ENCODE assay signal across 9 cellular contexts in genomic region chrX:129600981-129601424, GRCh38. TPM values are rescaled to one million over a fixed set of nuclear protein-coding genes. Genes with fewer than 3 reads are reported as not detected.
DNase-seq lines count a peak whose midpoint lies in the region; ATAC-seq and TF ChIP-seq lines count a peak whose summit lies in the region.
"Had no signal": no experiment of that assay in that cellular context is flagged by ENCODE, and none has a peak within 500 bp of the region (broad histone marks: within the 10 kb centered on the region; RNA-seq: fewer than 3 reads in every experiment).

No MANE protein-coding gene starts in this region.

- CTCF ChIA-PET in activated naive CD4-positive, alpha-beta T cell treated with anti-CD3 and anti-CD28 coated beads for 36 hours (lab: Charles Lee) = interaction anchor here (0.6 to 1.2 kb wide), 11 partner anchors 8 to 940 kb away, joined by 3 to 5 read pairs (median 3); partner anchors contain the start of gene APLN

- H3K27me3 ChIP-seq in thoracic aorta (replicated peaks; ENCODE audit: insufficient read depth) = no peaks in the 10 kb centered on the region

- H3K27me3 Mint-ChIP-seq in activated naive CD4-positive, alpha-beta T cell treated with anti-CD3 and anti-CD28 coated beads for 36 hours (ENCODE audit: low read depth) = no peaks in the 10 kb centered on the region
- H3K27me3 Mint-ChIP-seq: activated naive CD8-positive, alpha-beta T cell had no signal

- ATAC-seq in thoracic aorta (ENCODE audit: insufficient number of reproducible peaks, low FRiP score, low read depth) (peak; percentile 30), HG02678 (IDR thresholded peaks at IDR 0.05; ENCODE audit: unreplicated experiment) (no peak), HG02759 (IDR thresholded peaks at IDR 0.05; ENCODE audit: unreplicated experiment) (no peak)

- H3K4me1 Mint-ChIP-seq in activated naive CD4-positive, alpha-beta T cell treated with anti-CD3 and anti-CD28 coated beads for 36 hours (ENCODE audit: low read depth) = peaks cover 18% of the 10 kb centered on the region

- no peak overlapping the region for H3K4me3 ChIP-seq in thoracic aorta

- H3K4me3 Mint-ChIP-seq in activated naive CD4-positive, alpha-beta T cell treated with anti-CD3 and anti-CD28 coated beads for 36 hours = no peak overlapping the region
- H3K4me3 Mint-ChIP-seq: activated naive CD8-positive, alpha-beta T cell had no signal

- intact Hi-C loops in activated naive CD4-positive, alpha-beta T cell treated with anti-CD3 and anti-CD28 coated beads for 36 hours (cut with micrococcal nuclease) = loop anchor here (5.0 kb wide), 1 partner anchor 241 kb away; the partner anchor contains the start of gene ZDHHC9

- no peaks in the 10 kb centered on the region for H3K9me3 ChIP-seq in thoracic aorta

- no peaks in the 10 kb centered on the region for H3K9me3 Mint-ChIP-seq in activated naive CD4-positive, alpha-beta T cell treated with anti-CD3 and anti-CD28 coated beads for 36 hours

- peak overlapping the region in 1 of 2 donors; percentile 53 for H3K27ac ChIP-seq in thoracic aorta

- peak; percentile 41 for TF ChIP-seq CTCF in thoracic aorta (IDR thresholded peaks at IDR 0.05)

- H3K27ac Mint-ChIP-seq in activated naive CD4-positive, alpha-beta T cell treated with anti-CD3 and anti-CD28 coated beads for 36 hours = no peak overlapping the region

- H3K36me3 ChIP-seq in thoracic aorta = no peaks in the 10 kb centered on the region

- H3K36me3 Mint-ChIP-seq in activated naive CD4-positive, alpha-beta T cell treated with anti-CD3 and anti-CD28 coated beads for 36 hours (ENCODE audit: low read depth) = no peaks in the 10 kb centered on the region
- H3K36me3 Mint-ChIP-seq: activated naive CD8-positive, alpha-beta T cell had no signal

- no peaks in the 10 kb centered on the region for H3K4me1 ChIP-seq in thoracic aorta (ENCODE audit: control insufficient read depth in 1 of 2, low read depth in 2 of 2)

- peak; percentile 36 for DNase-seq in activated naive CD4-positive, alpha-beta T cell treated with anti-CD3 and anti-CD28 coated beads for 36 hours
- no peak for DNase-seq in activated naive CD4-positive, alpha-beta T cell (lab: John Stamatoyannopoulos, UW)
- peak; percentile 2 for DNase-seq in LoVo (ENCODE audit: low spot score)
- peak; percentile 44 for DNase-seq in astrocyte of the hippocampus (ENCODE audit: low read depth, low spot score)
- peak; percentile 63 for DNase-seq in iPS-NIHi7 (ENCODE audit: extremely low spot score)
- no peak for DNase-seq in thoracic aorta (ENCODE audit: low spot score)

RNA-seq across cellular contexts. Expression of gene APLN, which starts 53.8 kb away (rescaled TPM):
- under 1 TPM; 0.15 to 0.36 TPM for total RNA-seq in activated naive CD4-positive, alpha-beta T cell treated with anti-CD3 and anti-CD28 coated beads for 36 hours
- 1 to 10 TPM; 1.1 to 1.8 TPM for total RNA-seq in thoracic aorta

Comparison
In these comparisons a context has a peak if more than half of its experiments do, and no peak if none do; other contexts are left out.
1. DNase-seq: peak in activated naive CD4-positive, alpha-beta T cell treated with anti-CD3 and anti-CD28 coated beads for 36 hours (single experiment), LoVo (single experiment), astrocyte of the hippocampus (single experiment) and iPS-NIHi7 (single experiment); none in activated naive CD4-positive, alpha-beta T cell (0 of 4) and thoracic aorta (single experiment).